In the genomic region with DNA sequence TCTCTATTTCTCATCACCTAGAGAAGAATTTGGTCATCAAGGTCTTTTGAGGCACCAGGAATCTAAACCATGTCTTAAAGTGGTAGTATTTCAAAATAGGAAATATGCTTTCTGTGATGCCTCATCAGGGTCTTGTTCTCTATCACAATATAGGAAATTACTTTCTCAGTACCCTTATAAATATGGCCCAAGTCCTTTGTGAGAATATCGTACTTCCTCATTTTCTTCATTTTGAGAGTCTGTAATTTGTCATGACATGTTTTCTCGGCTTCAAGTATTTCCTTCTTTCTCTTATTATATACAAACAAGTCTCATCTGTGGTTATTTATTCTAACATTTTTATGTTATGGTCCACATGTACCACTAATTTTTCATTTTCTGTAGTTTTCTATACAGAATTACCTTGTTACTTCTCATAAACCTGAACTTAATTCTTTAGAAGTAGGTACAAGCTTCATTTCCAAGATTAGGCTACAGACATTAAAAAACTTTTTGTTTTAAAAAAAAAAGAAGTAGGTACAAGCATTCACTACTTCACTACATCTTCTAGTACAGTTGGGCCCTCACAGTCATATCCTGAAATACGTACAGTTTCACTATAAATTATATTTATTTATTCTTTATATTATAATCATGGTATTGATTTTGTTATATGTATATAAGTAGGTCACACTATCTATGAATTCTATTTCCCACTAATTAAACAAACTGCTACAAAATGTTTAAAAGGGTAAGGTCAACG, we compare ENCODE assay signal across 13 cellular contexts. TPM values are rescaled to one million over a fixed set of nuclear protein-coding genes. Genes with fewer than 3 reads are reported as not detected.
DNase-seq lines count a peak whose midpoint lies in the region; ATAC-seq, FAIRE-seq and TF ChIP-seq lines count a peak whose summit lies in the region.
"Had no signal": no experiment of that assay in that cellular context is flagged by ENCODE, and none has a peak within 500 bp of the region (broad histone marks: within the 10 kb centered on the region; RNA-seq: fewer than 3 reads in every experiment).

No MANE protein-coding gene starts in this region.

- in situ Hi-C loops in brain microvascular endothelial cell (cut with HindIII; ENCODE audit: low pct_ligation_motif_present, low sequenced_read_pairs), result no loop called here

- no peak for TF ChIP-seq POLR2A in GM12891 (IDR thresholded peaks at IDR 0.05; ENCODE audit: low read depth, low read length)

- DNase-seq in GM12891 (ENCODE audit: insufficient read length, low spot score) (no peak), brain microvascular endothelial cell (no peak), NCI-H446 (lab: John Stamatoyannopoulos, UW) (no peak), COR-L47 (lab: John Stamatoyannopoulos, UW) (no peak)
- DNase-seq: activated T-cell treated with anti-CD3 and anti-CD28 coated beads, Interleukin-2, amount 50 U/mL, for 24 hours; NCI-H1694 treated with DMSO at 0.1 percent for 48 hours; SK-N-SH had no signal

- H3K27ac ChIP-seq in brain microvascular endothelial cell, result no peak overlapping the region
- H3K27ac ChIP-seq: prostate gland had no signal

- ATAC-seq in GM19452 (IDR thresholded peaks at IDR 0.05; ENCODE audit: unreplicated experiment) (peak; percentile 49), HG02938 (IDR thresholded peaks at IDR 0.05; ENCODE audit: unreplicated experiment) (peak; percentile 66), HG03565 (IDR thresholded peaks at IDR 0.05; ENCODE audit: unreplicated experiment) (peak; percentile 52)
- ATAC-seq in activated CD4-positive, CD25-positive, alpha-beta regulatory T cell treated with anti-CD3 and anti-CD28 coated beads, Interleukin-2, amount 50 U/mL, for 24 hours, result no peak

- no peaks in the 10 kb centered on the region for H3K36me3 ChIP-seq in brain microvascular endothelial cell (replicated peaks)
- H3K36me3 ChIP-seq: prostate gland had no signal

- no peak for FAIRE-seq in GM12891 (lab: Jason Lieb, UNC)
- FAIRE-seq: H1 had no signal

- H3K27me3 ChIP-seq in brain microvascular endothelial cell (replicated peaks), result no peaks in the 10 kb centered on the region

- no peak for TF ChIP-seq CTCF in brain microvascular endothelial cell (IDR thresholded peaks at IDR 0.05; ENCODE audit: low read depth, low read length, missing control alignments)

- no peak overlapping the region for H3K4me3 ChIP-seq in brain microvascular endothelial cell (ENCODE audit: low read depth, low read length)
- H3K4me3 ChIP-seq: prostate gland had no signal

TF ChIP-seq in GM12891, 5 proteins besides CTCF, POLR2A, EP300 and RAD21:
- TF ChIP-seq TAF1 (IDR thresholded peaks at IDR 0.05; ENCODE audit: low read depth, low read length) (no peak), SPI1 (IDR thresholded peaks at IDR 0.05; ENCODE audit: low read depth, low read length) (peak; percentile 50; the same call in 1 of the 2 replicates)

RNA-seq across cellular contexts. Expression of gene KLHL13, which starts 54.4 kb away (rescaled TPM):
- polyA plus RNA-seq in GM12891 (2012; ENCODE audit: low read depth, missing spikeins), result 7.7 TPM

Comparison
In these comparisons a context has a peak if more than half of its experiments do, and no peak if none do; other contexts are left out.
1. ATAC-seq: peak in GM19452 (single experiment), HG02938 (single experiment) and HG03565 (single experiment); none in activated CD4-positive, CD25-positive, alpha-beta regulatory T cell treated with anti-CD3 and anti-CD28 coated beads, Interleukin-2, amount 50 U/mL, for 24 hours (0 of 2).